Comparison of ENCODE assay signal across 25 cellular contexts in the genomic region with DNA sequence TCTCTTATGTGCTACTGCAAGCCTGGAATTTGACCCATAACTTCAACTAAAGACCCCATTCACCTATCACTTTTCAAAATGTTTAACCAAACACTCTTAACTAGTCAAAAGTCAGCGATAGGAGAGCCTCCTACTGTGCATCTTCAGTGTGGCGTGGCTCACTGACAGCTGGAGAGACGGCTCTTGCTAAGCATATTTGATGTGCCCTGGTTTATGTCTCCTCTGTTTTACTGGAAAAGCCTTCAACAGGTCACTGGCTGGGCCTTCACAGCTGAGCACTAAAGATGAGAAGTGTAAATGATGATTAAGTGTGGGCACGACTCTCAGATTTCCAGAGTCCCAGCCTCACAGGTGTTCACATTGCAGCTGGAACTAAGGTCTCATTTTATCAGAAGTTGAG.
DNase-seq lines count a peak whose midpoint lies in the region; ATAC-seq and TF ChIP-seq lines count a peak whose summit lies in the region.
"Had no signal": no experiment of that assay in that cellular context is flagged by ENCODE, and none has a peak within 500 bp of the region (broad histone marks: within the 10 kb centered on the region; RNA-seq: fewer than 3 reads in every experiment).

No MANE protein-coding gene starts in this region.

- H3K27me3 Mint-ChIP-seq in activated T-helper 17 cell treated with anti-CD3 and anti-CD28 coated beads, Interleukin-2, amount 50 U/mL, for 72 hours, result no peaks in the 10 kb centered on the region
- H3K27me3 Mint-ChIP-seq: activated CD4-positive, alpha-beta T cell treated with anti-CD3 and anti-CD28 coated beads for 36 hours; activated naive CD4-positive, alpha-beta T cell treated with anti-CD3 and anti-CD28 coated beads, Interleukin-2, amount 50 U/mL, for 24 hours had no signal

- no peaks in the 10 kb centered on the region for H3K4me1 Mint-ChIP-seq in activated T-helper 17 cell treated with anti-CD3 and anti-CD28 coated beads, Interleukin-2, amount 50 U/mL, for 72 hours
- H3K4me1 Mint-ChIP-seq: activated CD4-positive, alpha-beta T cell treated with anti-CD3 and anti-CD28 coated beads for 36 hours; activated naive CD4-positive, alpha-beta T cell treated with anti-CD3 and anti-CD28 coated beads, Interleukin-2, amount 50 U/mL, for 24 hours had no signal

- no peaks in the 10 kb centered on the region for H3K9me3 ChIP-seq in effector memory CD4-positive, alpha-beta T cell (ENCODE audit: control insufficient read depth, low read length)
- H3K9me3 ChIP-seq: ascending aorta, gastroesophageal sphincter, lower lobe of right lung, right atrium auricular region, thyroid gland had no signal

- no peak overlapping the region for H3K27ac ChIP-seq in mesendoderm (ENCODE audit: low read depth, low read length)
- H3K27ac ChIP-seq in effector memory CD4-positive, alpha-beta T cell (ENCODE audit: insufficient read depth, low read length, poor library complexity, severe bottlenecking), result no peak overlapping the region
- H3K27ac ChIP-seq: ascending aorta, gastroesophageal sphincter, lower lobe of right lung, right atrium auricular region, thyroid gland had no signal

- no peak overlapping the region for H3K9ac ChIP-seq in mesendoderm (ENCODE audit: low read length)

- H2BK15ac ChIP-seq in mesendoderm (replicated peaks; ENCODE audit: low read depth), result no peak overlapping the region

- no peaks in the 10 kb centered on the region for H3K36me3 ChIP-seq in mesendoderm (ENCODE audit: control insufficient read depth, insufficient read depth, low read length)
- no peaks in the 10 kb centered on the region for H3K36me3 ChIP-seq in effector memory CD4-positive, alpha-beta T cell (ENCODE audit: control insufficient read depth, insufficient read depth, low read length)
- H3K36me3 ChIP-seq: ascending aorta, gastroesophageal sphincter, lower lobe of right lung, right atrium auricular region, thyroid gland had no signal

- no peak overlapping the region for H3K18ac ChIP-seq in mesendoderm (ENCODE audit: low read length)

- DNase-seq in DMS79 treated with DMSO at 0.1 percent for 48 hours (lab: John Stamatoyannopoulos, UW) (peak; percentile 50), NCI-H1417 treated with DMSO at 0.1 percent for 48 hours (lab: John Stamatoyannopoulos, UW) (peak; percentile 36), SHP77 (lab: John Stamatoyannopoulos, UW) (peak; percentile 22 to 24), mesendoderm (peak; percentile 4), posterior vena cava (ENCODE audit: low spot score) (no peak), foreskin fibroblast (no peak)
- DNase-seq in effector memory CD4-positive, alpha-beta T cell, result no peak
- DNase-seq: activated CD4-positive, alpha-beta T cell treated with anti-CD3 and anti-CD28 coated beads for 36 hours; C1 segment of cervical spinal cord; central memory CD4-positive, alpha-beta T cell; hypothalamus; islet precursor cell; lower lobe of right lung; NCI-H2029 treated with DMSO at 0.1 percent for 48 hours; occipital lobe; Right ventricle myocardium superior; stimulated activated CD4-positive, alpha-beta T cell treated with anti-CD3 and anti-CD28 coated beads, Interleukin-12 subunit alpha, Interleukin-12 subunit beta, amount 100 ng/mL, for 4 hours; stimulated activated CD4-positive, alpha-beta T cell treated with anti-CD3 and anti-CD28 coated beads, Interleukin-4, amount 100 ng/mL, for 4 hours; stimulated activated naive CD8-positive, alpha-beta T cell treated with anti-CD3 and anti-CD28 coated beads, Interleukin-15, Interleukin-2, amounts not matched to agents 100 U/mL and 50 U/mL, for 24 hours; thyroid gland had no signal

- H3K27ac Mint-ChIP-seq in activated T-helper 17 cell treated with anti-CD3 and anti-CD28 coated beads, Interleukin-2, amount 50 U/mL, for 72 hours, result no peak overlapping the region
- H3K27ac Mint-ChIP-seq: activated CD4-positive, alpha-beta T cell treated with anti-CD3 and anti-CD28 coated beads for 36 hours; activated naive CD4-positive, alpha-beta T cell treated with anti-CD3 and anti-CD28 coated beads, Interleukin-2, amount 50 U/mL, for 24 hours had no signal

- H3K36me3 Mint-ChIP-seq in activated T-helper 17 cell treated with anti-CD3 and anti-CD28 coated beads, Interleukin-2, amount 50 U/mL, for 72 hours (ENCODE audit: low read depth), result no peaks in the 10 kb centered on the region
- H3K36me3 Mint-ChIP-seq: activated naive CD4-positive, alpha-beta T cell treated with anti-CD3 and anti-CD28 coated beads, Interleukin-2, amount 50 U/mL, for 24 hours had no signal

- no peaks in the 10 kb centered on the region for H3K79me1 ChIP-seq in mesendoderm (ENCODE audit: low read length)

- no peak overlapping the region for H2BK5ac ChIP-seq in mesendoderm (ENCODE audit: low read length)

- no peak overlapping the region for H3K4me3 ChIP-seq in mesendoderm (ENCODE audit: low read length)
- H3K4me3 ChIP-seq in effector memory CD4-positive, alpha-beta T cell (ENCODE audit: insufficient read depth, low read depth, low read length, poor library complexity, severe bottlenecking), result no peak overlapping the region
- H3K4me3 ChIP-seq in foreskin fibroblast (ENCODE audit: low read depth in 1 of 2, low read length in 2 of 2), result no peak overlapping the region
- H3K4me3 ChIP-seq: ascending aorta, gastroesophageal sphincter, lower lobe of right lung, right atrium auricular region, thyroid gland had no signal

- H3K4ac ChIP-seq in mesendoderm (ENCODE audit: low read depth, low read length), result no peak overlapping the region

- no peak overlapping the region for H3K4me2 ChIP-seq in mesendoderm (ENCODE audit: low read length)

- H3K23ac ChIP-seq in mesendoderm (ENCODE audit: low read length), result no peak overlapping the region

- H3K79me2 ChIP-seq in mesendoderm (ENCODE audit: control insufficient read depth, insufficient read depth, low read length), result no peaks in the 10 kb centered on the region

- no peak for TF ChIP-seq CTCF in foreskin fibroblast (IDR thresholded peaks at IDR 0.05; ENCODE audit: low read depth, low read length)

- H3K56ac ChIP-seq in mesendoderm (ENCODE audit: low read length), result no peak overlapping the region

- no peak overlapping the region for H2AK5ac ChIP-seq in mesendoderm (ENCODE audit: low read length)

- H3K4me1 ChIP-seq in mesendoderm (ENCODE audit: control insufficient read depth, low read depth, low read length), result no peaks in the 10 kb centered on the region
- H3K4me1 ChIP-seq in effector memory CD4-positive, alpha-beta T cell (ENCODE audit: control insufficient read depth, insufficient read depth, low read length, poor library complexity, severe bottlenecking), result no peaks in the 10 kb centered on the region
- H3K4me1 ChIP-seq: ascending aorta, gastroesophageal sphincter, lower lobe of right lung, right atrium auricular region, thyroid gland had no signal

- H4K8ac ChIP-seq in mesendoderm (ENCODE audit: low read depth, low read length), result no peak overlapping the region

- WGBS in mesendoderm (ENCODE audit: extremely low coverage, insufficient coverage, low lambda C conversion rate), result no CpG with 5 or more reads among the region's 4 CpGs

- H4K5ac ChIP-seq in mesendoderm (ENCODE audit: low read length), result no peak overlapping the region

- intact Hi-C loops in posterior vena cava (cut with DNase I), result no loop called here

- no peak overlapping the region for H3K4me3 Mint-ChIP-seq in activated T-helper 17 cell treated with anti-CD3 and anti-CD28 coated beads, Interleukin-2, amount 50 U/mL, for 72 hours
- H3K4me3 Mint-ChIP-seq: activated CD4-positive, alpha-beta T cell treated with anti-CD3 and anti-CD28 coated beads for 36 hours; activated naive CD4-positive, alpha-beta T cell treated with anti-CD3 and anti-CD28 coated beads, Interleukin-2, amount 50 U/mL, for 24 hours had no signal

- H3K27me3 ChIP-seq in mesendoderm (ENCODE audit: insufficient read depth, low read length, poor library complexity), result no peaks in the 10 kb centered on the region
- no peaks in the 10 kb centered on the region for H3K27me3 ChIP-seq in effector memory CD4-positive, alpha-beta T cell (replicated peaks; ENCODE audit: control insufficient read depth, insufficient read depth, low read length, poor library complexity, severe bottlenecking)
- H3K27me3 ChIP-seq: ascending aorta, gastroesophageal sphincter, right atrium auricular region, thyroid gland had no signal

- H3K9me3 Mint-ChIP-seq in activated T-helper 17 cell treated with anti-CD3 and anti-CD28 coated beads, Interleukin-2, amount 50 U/mL, for 72 hours, result peaks cover 7% of the 10 kb centered on the region
- H3K9me3 Mint-ChIP-seq: activated naive CD4-positive, alpha-beta T cell treated with anti-CD3 and anti-CD28 coated beads, Interleukin-2, amount 50 U/mL, for 24 hours had no signal

- no peak overlapping the region for H2BK120ac ChIP-seq in mesendoderm (ENCODE audit: low read depth, low read length)

- ATAC-seq in activated T-helper 17 cell treated with anti-CD3 and anti-CD28 coated beads, Interleukin-2, amount 50 U/mL, for 72 hours (replicated peaks), result no peak
- ATAC-seq: activated CD4-positive, alpha-beta T cell treated with anti-CD3 and anti-CD28 coated beads for 36 hours; gastroesophageal sphincter; lower lobe of right lung; stimulated activated naive CD8-positive, alpha-beta T cell treated with anti-CD3 and anti-CD28 coated beads, Interleukin-15, Interleukin-2, amounts not matched to agents 100 U/mL and 50 U/mL, for 24 hours had no signal

Comparison
In these comparisons a context has a peak if more than half of its experiments do, and no peak if none do; other contexts are left out.
1. DNase-seq: peak in DMS79 treated with DMSO at 0.1 percent for 48 hours (single experiment), NCI-H1417 treated with DMSO at 0.1 percent for 48 hours (single experiment), SHP77 (2 of 2) and mesendoderm (single experiment); none in posterior vena cava (single experiment), effector memory CD4-positive, alpha-beta T cell (0 of 3) and foreskin fibroblast (0 of 2).